8 cellular contexts compared by ENCODE assay signal in genomic region chrX:54808605-54809483, GRCh38.
A peak's percentile ranks its signal among the peaks of the same experiment; 100 is the strongest.
DNase-seq lines count a peak whose midpoint lies in the region; ATAC-seq and TF ChIP-seq lines count a peak whose summit lies in the region.

No MANE protein-coding gene starts in this region.

- no peaks in the 10 kb centered on the region for H3K9me3 ChIP-seq in SK-N-MC (ENCODE audit: low read depth, low read length)

- peak overlapping the region; percentile 51 for H3K9ac ChIP-seq in SK-N-MC (ENCODE audit: insufficient read length)

- H3K36me3 Mint-ChIP-seq in activated naive CD4-positive, alpha-beta T cell treated with anti-CD3 and anti-CD28 coated beads, Interleukin-2, amount 50 U/mL, for 24 hours: peaks cover 2% of the 10 kb centered on the region

- H3K27me3 Mint-ChIP-seq in activated naive CD4-positive, alpha-beta T cell treated with anti-CD3 and anti-CD28 coated beads, Interleukin-2, amount 50 U/mL, for 24 hours: no peaks in the 10 kb centered on the region

- DNase-seq in GF-D8 (lab: John Stamatoyannopoulos, UW) (peak; percentile 73), NB4 (ENCODE audit: low read depth) (peak; percentile 92), SK-N-MC (ENCODE audit: low read depth, low spot score) (peak; percentile 85), globus pallidus (ENCODE audit: low spot score) (peak; percentile 92), non-pigmented ciliary epithelial cell (ENCODE audit: low read depth) (peak; percentile 79), superior temporal gyrus (ENCODE audit: extremely low spot score) (peak; percentile 91)

- H3K27ac Mint-ChIP-seq in activated naive CD4-positive, alpha-beta T cell treated with anti-CD3 and anti-CD28 coated beads, Interleukin-2, amount 50 U/mL, for 24 hours: peak overlapping the region; percentile 94

- peak overlapping the region; percentile 89 for H3K4me3 Mint-ChIP-seq in activated naive CD4-positive, alpha-beta T cell treated with anti-CD3 and anti-CD28 coated beads, Interleukin-2, amount 50 U/mL, for 24 hours

- H3K4me3 ChIP-seq in NB4 (ENCODE audit: low read depth, low read length) (peak overlapping the region; percentile 77), SK-N-MC (peak overlapping the region; percentile 72)

- TF ChIP-seq CTCF in NB4 (IDR thresholded peaks at IDR 0.05; ENCODE audit: low read depth, low read length): no peak

- peaks cover 41% of the 10 kb centered on the region; the same call in 1 of the 2 replicates for H3K36me3 ChIP-seq in SK-N-MC (ENCODE audit: insufficient read depth, low read length)

- peaks cover 21% of the 10 kb centered on the region for H3K4me1 Mint-ChIP-seq in activated naive CD4-positive, alpha-beta T cell treated with anti-CD3 and anti-CD28 coated beads, Interleukin-2, amount 50 U/mL, for 24 hours

- peak; percentile 79 for ATAC-seq in HG02571 (IDR thresholded peaks at IDR 0.05; ENCODE audit: unreplicated experiment)

- no peaks in the 10 kb centered on the region for H3K9me3 Mint-ChIP-seq in activated naive CD4-positive, alpha-beta T cell treated with anti-CD3 and anti-CD28 coated beads, Interleukin-2, amount 50 U/mL, for 24 hours

- peak; percentile 32 for TF ChIP-seq POLR2A in NB4 (IDR thresholded peaks at IDR 0.05; ENCODE audit: extremely low read depth, insufficient read length)

- peak overlapping the region; percentile 18; the same call in 1 of the 2 replicates for H3K27ac ChIP-seq in SK-N-MC

Comparison
In these comparisons a context has a peak if more than half of its experiments do, and no peak if none do; other contexts are left out.
1. Peak in every context shown above with its lines: DNase-seq, ATAC-seq, H3K4me3 ChIP-seq and H3K27ac ChIP-seq.